Comparison of ENCODE assay signal across 15 cellular contexts in genomic region chr11:34564807-34565241, GRCh38.
DNase-seq lines count a peak whose midpoint lies in the region; ATAC-seq, FAIRE-seq and TF ChIP-seq lines count a peak whose summit lies in the region.
"Had no signal": no experiment of that assay in that cellular context is flagged by ENCODE, and none has a peak within 500 bp of the region (broad histone marks: within the 10 kb centered on the region; RNA-seq: fewer than 3 reads in every experiment).

No MANE protein-coding gene starts in this region.

- H3K4me1 ChIP-seq in RWPE2 (ENCODE audit: insufficient read depth, poor library complexity, severe bottlenecking) = peaks cover 13% of the 10 kb centered on the region

- FAIRE-seq in D721Med (lab: Jason Lieb, UNC) = no peak
- FAIRE-seq: GM18507 had no signal

- no peak overlapping the region for H3K4me3 ChIP-seq in RWPE2 (ENCODE audit: severe bottlenecking)

- peak; percentile 68 for DNase-seq in Ammon's horn (ENCODE audit: low spot score)
- no peak for DNase-seq in RWPE2 (ENCODE audit: low spot score)
- DNase-seq in head of caudate nucleus = peak in 29 of 42 donors; percentile 7 to 82 (median 46)
- peak in 36 of 56 donors; percentile 11 to 68 (median 40) for DNase-seq in nucleus accumbens (lab: John Stamatoyannopoulos, UW)
- no peak for DNase-seq in D721Med (ENCODE audit: insufficient read length, low spot score)
- no peak for DNase-seq in SKM-1 treated with dmso at 0.1 percent for 144 hours (lab: John Stamatoyannopoulos, UW; ENCODE audit: unreplicated experiment)
- DNase-seq: activated CD4-positive, alpha-beta T cell treated with anti-CD3 and anti-CD28 coated beads for 4 hours; activated T-cell treated with anti-CD3 and anti-CD28 coated beads, Interleukin-2, amount 50 U/mL, for 1 hour; COR-L47; NCI-H524 treated with DMSO at 0.1 percent for 48 hours; stimulated activated naive CD4-positive, alpha-beta T cell treated with Interleukin-2 at 50 U/mL for 16 hours had no signal

- TF ChIP-seq CTCF in RWPE2 (IDR thresholded peaks at IDR 0.05; ENCODE audit: poor library complexity, severe bottlenecking) (no peak), D721Med (IDR thresholded peaks at IDR 0.05; ENCODE audit: insufficient read depth, missing control alignments) (no peak)

- H3K27ac ChIP-seq in RWPE2 (ENCODE audit: poor library complexity, severe bottlenecking) = peak overlapping the region; percentile 28

- no peaks in the 10 kb centered on the region for H3K27me3 ChIP-seq in RWPE2 (ENCODE audit: insufficient read depth, poor library complexity, severe bottlenecking)

- H3K9me3 ChIP-seq in RWPE2 (ENCODE audit: severe bottlenecking) = no peaks in the 10 kb centered on the region

- ATAC-seq in RWPE2 (ENCODE audit: low read depth) (no peak), GM18867 (IDR thresholded peaks at IDR 0.05; ENCODE audit: unreplicated experiment) (no peak), HG02571 (IDR thresholded peaks at IDR 0.05; ENCODE audit: unreplicated experiment) (no peak)
- ATAC-seq: Panc1 had no signal

- intact Hi-C loops in head of caudate nucleus (cut with DNase I) = no loop called here

- no peaks in the 10 kb centered on the region for H3K36me3 ChIP-seq in RWPE2 (ENCODE audit: low read depth)

Comparison
In these comparisons a context has a peak if more than half of its experiments do, and no peak if none do; other contexts are left out.
1. DNase-seq: peak in Ammon's horn (single experiment), head of caudate nucleus (29 of 42) and nucleus accumbens (36 of 56); none in RWPE2 (single experiment), D721Med (single experiment) and SKM-1 treated with dmso at 0.1 percent for 144 hours (single experiment).